ENCODE assay signal across 8 cellular contexts in genomic region chr9:94945191-94946144, GRCh38.
DNase-seq lines count a peak whose midpoint lies in the region; ATAC-seq and TF ChIP-seq lines count a peak whose summit lies in the region.

No MANE protein-coding gene starts in this region.

- ATAC-seq in left lung (peak; percentile 62), GM18519 (IDR thresholded peaks at IDR 0.05; ENCODE audit: low FRiP score, unreplicated experiment) (no peak), GM21515 (IDR thresholded peaks at IDR 0.05; ENCODE audit: unreplicated experiment) (no peak)

- H3K27ac ChIP-seq in left lung (peak overlapping the region; percentile 7 to 76), tibial nerve (peak overlapping the region in 3 of 4 donors; percentile 34 to 74 (median 70))

- TF ChIP-seq EP300 in tibial nerve (IDR thresholded peaks at IDR 0.05): peak in 1 of 2 donors; percentile 53

- WGBS in tibial nerve, 2 donors: 51 to 52% methylated on average over 14 of the region's 14 CpGs

- H3K36me3 ChIP-seq in left lung (no peaks in the 10 kb centered on the region), tibial nerve (no peaks in the 10 kb centered on the region)

- no peaks in the 10 kb centered on the region for H3K27me3 ChIP-seq in left lung
- no peaks in the 10 kb centered on the region for H3K27me3 ChIP-seq in tibial nerve

- TF ChIP-seq CTCF in left lung (IDR thresholded peaks at IDR 0.05) (no peak), tibial nerve (IDR thresholded peaks at IDR 0.05) (no peak)

- H3K4me1 ChIP-seq in left lung (peaks cover 12 to 15% of the 10 kb centered on the region in 2 donors), tibial nerve (peaks cover 0 to 57% (median 25%) of the 10 kb centered on the region in 4 donors)

- DNase-seq in NCI-H1694 (lab: John Stamatoyannopoulos, UW) (peak; percentile 68), cerebellum (ENCODE audit: low spot score) (peak; percentile 67), left lung (peak in 1 of 2 donors; percentile 50), tibial nerve (ENCODE audit: low spot score in 2 of 2) (peak; percentile 41 to 64), NCI-H748 (lab: John Stamatoyannopoulos, UW; ENCODE audit: unreplicated experiment) (no peak)
- no peak for DNase-seq in stimulated activated CD4-positive, alpha-beta T cell treated with anti-CD3 and anti-CD28 coated beads, Interleukin-15, amount 100 ng/mL, for 24 hours

- no peak overlapping the region for H3K4me3 ChIP-seq in left lung
- H3K4me3 ChIP-seq in tibial nerve: no peak overlapping the region

- no peaks in the 10 kb centered on the region for H3K9me3 ChIP-seq in left lung
- no peaks in the 10 kb centered on the region for H3K9me3 ChIP-seq in tibial nerve

- intact Hi-C loops in left lung (cut with DNase I): no loop called here

- no peak for TF ChIP-seq POLR2A in tibial nerve (IDR thresholded peaks at IDR 0.05)

Comparison
In these comparisons a context has a peak if more than half of its experiments do, and no peak if none do; other contexts are left out.
1. DNase-seq: peak in NCI-H1694 (single experiment), cerebellum (single experiment) and tibial nerve (2 of 2); none in stimulated activated CD4-positive, alpha-beta T cell treated with anti-CD3 and anti-CD28 coated beads, Interleukin-15, amount 100 ng/mL, for 24 hours (single experiment) and NCI-H748 (single experiment).